In the genomic region with DNA sequence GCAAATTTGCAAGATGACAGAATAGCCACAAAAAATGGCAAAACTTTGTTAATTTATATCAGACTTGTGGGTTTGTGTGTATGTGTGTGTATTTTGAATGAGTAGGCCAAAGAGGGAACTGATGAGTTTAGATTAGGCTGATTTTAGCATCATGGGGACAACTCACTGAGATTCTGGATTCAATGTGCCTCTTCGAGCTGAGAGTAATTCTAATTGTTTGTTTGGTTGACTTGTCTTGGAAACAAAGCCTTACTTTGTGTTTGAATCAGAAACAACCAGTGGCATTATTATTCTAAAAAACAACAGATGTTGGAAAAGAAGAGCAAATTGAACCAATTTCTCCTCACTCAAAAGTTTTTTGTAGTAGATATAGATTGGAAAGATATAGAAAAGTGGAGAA, we compare ENCODE assay signal across 22 cellular contexts.
"Had no signal": no experiment of that assay in that cellular context is flagged by ENCODE, and none has a peak within 500 bp of the region (broad histone marks: within the 10 kb centered on the region; RNA-seq: fewer than 3 reads in every experiment).

No MANE protein-coding gene starts in this region.

- H3K27ac ChIP-seq: colonic mucosa, left ventricle myocardium inferior, ovary, prostate gland, sigmoid colon, thoracic aorta had no signal

- DNase-seq: activated B cell treated with CpG ODN at 0.5 μM for 24 hours; activated CD4-positive, alpha-beta T cell treated with anti-CD3 and anti-CD28 coated beads for 36 hours; activated CD8-positive, alpha-beta memory T cell treated with anti-CD3 and anti-CD28 coated beads, Interleukin-2, amount 10 ng/mL, durations not matched to agents 7 days and 5 days; activated CD8-positive, alpha-beta T cell treated with anti-CD3 and anti-CD28 coated beads, Interleukin-2, amount 10 ng/mL, durations not matched to agents 7 days and 5 days; activated naive CD4-positive, alpha-beta T cell; activated T-cell treated with anti-CD3 and anti-CD28 coated beads, Interleukin-2, amount 50 U/mL, for 48 hours; colonic mucosa; left ventricle myocardium inferior; naive B cell; nephron progenitor cell; ovary; sigmoid colon; small intestine; stimulated activated naive CD4-positive, alpha-beta T cell; T-helper 17 cell; trophoblast cell had no signal

- FAIRE-seq: bronchial epithelial cell, endothelial cell of umbilical vein, islet of Langerhans, small intestine, urothelium cell line had no signal
